16 cellular contexts compared by ENCODE assay signal in genomic region chr17:82372063-82372590, GRCh38. TPM values are rescaled to one million over a fixed set of nuclear protein-coding genes. Genes with fewer than 3 reads are reported as not detected.
DNase-seq lines count a peak whose midpoint lies in the region; ATAC-seq, FAIRE-seq and TF ChIP-seq lines count a peak whose summit lies in the region.
"Had no signal": no experiment of that assay in that cellular context is flagged by ENCODE, and none has a peak within 500 bp of the region (broad histone marks: within the 10 kb centered on the region; RNA-seq: fewer than 3 reads in every experiment).

No MANE protein-coding gene starts in this region.

- H2AFZ ChIP-seq in neuronal stem cell (ENCODE audit: low read length): peak overlapping the region; percentile 67
- H2AFZ ChIP-seq in PC-3 (ENCODE audit: low read length): no peak overlapping the region

- no peak overlapping the region for H4K91ac ChIP-seq in neuronal stem cell (ENCODE audit: low read depth, low read length, poor library complexity)

- peak overlapping the region; percentile 14 for H2BK12ac ChIP-seq in neuronal stem cell (ENCODE audit: low read length)

- peak overlapping the region; percentile 42 for H3K4me3 Mint-ChIP-seq in CD4-positive, alpha-beta T cell

- no CpG with 5 or more reads among the region's 37 CpGs for WGBS in neuronal stem cell (ENCODE audit: extremely low coverage in 2 of 2, insufficient read length in 2 of 2, insufficient replicate concordance in 1 of 2), 2 donors

- CTCF ChIA-PET in CD4-positive, alpha-beta T cell (lab: Charles Lee): no interaction called here
- CTCF ChIA-PET in PC-3 (lab: Charles Lee): interaction anchor here (0.7 kb wide), 1 partner anchor 15 kb away, joined by 3 read pairs; no protein-coding TSS in a partner anchor

- H3K27me3 ChIP-seq in CD4-positive, alpha-beta T cell (ENCODE audit: control insufficient read depth, insufficient read depth, low read length): peaks cover 44% of the 10 kb centered on the region
- H3K27me3 ChIP-seq in NT2/D1 (ENCODE audit: insufficient read depth, insufficient read length) (peaks cover 33% of the 10 kb centered on the region), neuronal stem cell (ENCODE audit: control insufficient read depth in 3 of 3, insufficient read depth in 3 of 3, low read depth in 1 of 3, low read length in 3 of 3) (peaks cover 6 to 39% (median 37%) of the 10 kb centered on the region in 3 experiments), PC-3 (ENCODE audit: low read length) (no peaks in the 10 kb centered on the region)

- no peaks in the 10 kb centered on the region for H3K9me2 ChIP-seq in PC-3 (replicated peaks; ENCODE audit: low read length)

- H3K27ac ChIP-seq in CD4-positive, alpha-beta T cell (ENCODE audit: low read depth, low read length): no peak overlapping the region
- no peak overlapping the region for H3K27ac ChIP-seq in neuronal stem cell (replicated peaks; ENCODE audit: low read length)
- H3K27ac ChIP-seq in PC-3 (ENCODE audit: low read length): no peak overlapping the region
- H3K27ac ChIP-seq: neutrophil had no signal

- no TSS peak for BruUV-seq in PC-3 (replicated peaks; lab: Mats Ljungman, UMichigan)

- peak overlapping the region; percentile 75 for H2BK15ac ChIP-seq in neuronal stem cell (ENCODE audit: low read length)

- peak overlapping the region; percentile 89 for H3K4me2 ChIP-seq in neuronal stem cell (ENCODE audit: insufficient read depth, low read length, poor library complexity, severe bottlenecking)
- H3K4me2 ChIP-seq in PC-3 (ENCODE audit: low read length): no peak overlapping the region

- DNase-seq in CD4-positive, alpha-beta T cell: no peak
- DNase-seq in NT2/D1 (ENCODE audit: low read depth, low spot score) (no peak), left cardiac atrium (peak; percentile 14), neuronal stem cell (ENCODE audit: low spot score) (no peak), NCI-H345 treated with DMSO at 0.1 percent for 48 hours (lab: John Stamatoyannopoulos, UW; ENCODE audit: unreplicated experiment) (no peak), NCI-H1105 treated with DMSO at 0.1 percent for 48 hours (lab: John Stamatoyannopoulos, UW) (no peak), PC-3 (no peak), frontal cortex (ENCODE audit: low spot score in 2 of 2) (no peak)
- DNase-seq: AML-193; NCI-H524; SHP77; stimulated activated CD4-positive, alpha-beta T cell treated with anti-CD3 and anti-CD28 coated beads, Interleukin-15, amount 100 ng/mL, for 24 hours had no signal

- peak overlapping the region; percentile 70 for H2AK5ac ChIP-seq in neuronal stem cell (ENCODE audit: low read depth, low read length)

- intact Hi-C loops in CD4-positive, alpha-beta T cell (cut with DNase I, micrococcal nuclease): no loop called here
- intact Hi-C loops in left cardiac atrium (cut with DNase I): no loop called here
- intact Hi-C loops in PC-3 (cut with micrococcal nuclease): no loop called here

- peaks cover 8% of the 10 kb centered on the region for H3K79me1 ChIP-seq in neuronal stem cell (ENCODE audit: low read depth, low read length)

- no peak overlapping the region for H3K4ac ChIP-seq in neuronal stem cell (ENCODE audit: low read length)

- peak overlapping the region; percentile 33 for H3K4me3 ChIP-seq in NT2/D1 (ENCODE audit: insufficient read length, low read depth)
- peak overlapping the region in 1 of 2 donors; percentile 62 for H3K4me3 ChIP-seq in neuronal stem cell (ENCODE audit: low read length in 2 of 2)
- H3K4me3 ChIP-seq in PC-3 (ENCODE audit: low read length): no peak overlapping the region

- H3K79me2 ChIP-seq in PC-3 (ENCODE audit: low read length): no peaks in the 10 kb centered on the region

- no peak overlapping the region for H3K27ac Mint-ChIP-seq in CD4-positive, alpha-beta T cell

- no peak overlapping the region for H2BK120ac ChIP-seq in neuronal stem cell (ENCODE audit: low read depth, low read length)

- H3K18ac ChIP-seq in neuronal stem cell (ENCODE audit: low read length): peak overlapping the region; percentile 96

- no peak for ATAC-seq in CD4-positive, alpha-beta T cell (ENCODE audit: poor library complexity)
- peak in 1 of 2 donors; percentile 21 for ATAC-seq in left cardiac atrium
- no peak for ATAC-seq in PC-3

- POLR2A ChIA-PET in CD4-positive, alpha-beta T cell (lab: Charles Lee): no interaction called here
- POLR2A ChIA-PET in PC-3 (lab: Charles Lee; ENCODE audit: unreplicated experiment): no interaction called here

- no peaks in the 10 kb centered on the region for H3F3A ChIP-seq in PC-3 (ENCODE audit: low read length, unreplicated experiment)

- no peak for FAIRE-seq in frontal cortex (lab: Jason Lieb, UNC)
- FAIRE-seq: HTR-8/SVneo had no signal

- H3K23ac ChIP-seq in neuronal stem cell (ENCODE audit: low read depth, low read length, poor library complexity): peak overlapping the region; percentile 20

- H2BK5ac ChIP-seq in neuronal stem cell (ENCODE audit: low read length): peak overlapping the region; percentile 75

- H3K9me3 ChIP-seq in CD4-positive, alpha-beta T cell (ENCODE audit: control insufficient read depth, low read length): no peaks in the 10 kb centered on the region
- H3K9me3 ChIP-seq in NT2/D1 (ENCODE audit: insufficient read depth, low read length): no peaks in the 10 kb centered on the region; the same call in 1 of the 2 replicates
- H3K9me3 ChIP-seq in neuronal stem cell (replicated peaks in 1 of 2; ENCODE audit: control insufficient read depth in 2 of 2, insufficient read depth in 1 of 2, low read depth in 1 of 2, low read length in 2 of 2): peaks cover 3 to 5% of the 10 kb centered on the region in 2 donors
- H3K9me3 ChIP-seq in PC-3 (ENCODE audit: low read length): no peaks in the 10 kb centered on the region
- H3K9me3 ChIP-seq: neutrophil had no signal

- H3K4me1 Mint-ChIP-seq in CD4-positive, alpha-beta T cell (ENCODE audit: low read depth): peaks cover 10% of the 10 kb centered on the region

- H3K9ac ChIP-seq in NT2/D1 (ENCODE audit: insufficient read length, low read depth) (peak overlapping the region; percentile 67), neuronal stem cell (ENCODE audit: low read depth, low read length, poor library complexity) (peak overlapping the region; percentile 77), PC-3 (ENCODE audit: low read length) (no peak overlapping the region)

- H3K4me1 ChIP-seq in NT2/D1 (ENCODE audit: insufficient read depth, insufficient read length) (peaks cover 10% of the 10 kb centered on the region), neuronal stem cell (ENCODE audit: control insufficient read depth in 2 of 2, insufficient read depth in 1 of 2, low read depth in 1 of 2, low read length in 2 of 2) (peaks cover 7 to 16% of the 10 kb centered on the region in 2 donors), PC-3 (ENCODE audit: insufficient read depth, low read length) (peaks cover 6% of the 10 kb centered on the region; the same call in 1 of the 2 replicates)

- no peaks in the 10 kb centered on the region for H3K36me3 Mint-ChIP-seq in CD4-positive, alpha-beta T cell (ENCODE audit: low read depth)

- H3K36me3 ChIP-seq in NT2/D1 (ENCODE audit: insufficient read depth, insufficient read length, low read length) (no peaks in the 10 kb centered on the region), neuronal stem cell (replicated peaks in 1 of 2; ENCODE audit: control insufficient read depth in 2 of 2, insufficient read depth in 2 of 2, low read length in 2 of 2) (no peaks in the 10 kb centered on the region), PC-3 (ENCODE audit: low read depth, low read length) (no peaks in the 10 kb centered on the region)
- H3K36me3 ChIP-seq: neutrophil had no signal

- H4K8ac ChIP-seq in neuronal stem cell (ENCODE audit: low read depth, low read length): no peak overlapping the region

- H3K27me3 Mint-ChIP-seq in CD4-positive, alpha-beta T cell: peaks cover 56% of the 10 kb centered on the region

- H3K14ac ChIP-seq in neuronal stem cell (ENCODE audit: low read length): peak overlapping the region; percentile 56

- no peak for TF ChIP-seq CTCF in CD4-positive, alpha-beta T cell (IDR thresholded peaks at IDR 0.05)
- TF ChIP-seq CTCF in PC-3 (conservative IDR thresholded peaks at IDR 0.05; ENCODE audit: low read depth, low read length): no peak

- no peaks in the 10 kb centered on the region for H3K9me3 Mint-ChIP-seq in CD4-positive, alpha-beta T cell

- no peaks in the 10 kb centered on the region for H4K20me1 ChIP-seq in PC-3 (ENCODE audit: low read length)

RNA-seq across cellular contexts. Expression of gene UTS2R, which starts 0.6 kb away (rescaled TPM):
- not detected for total RNA-seq in CD4-positive, alpha-beta T cell
- total RNA-seq in left cardiac atrium: 1 to 10 TPM in 1 of 2 donors, under 1 TPM in 1; 0.32 to 1.4 TPM
- 0.11 TPM for polyA plus RNA-seq in neuronal stem cell (2013, experiment 1 of 2)
- 0.12 TPM for polyA plus RNA-seq in neuronal stem cell (2013, experiment 2 of 2)
- not detected in 2 replicates for total RNA-seq in PC-3 (2014; rRNA removed)
- total RNA-seq in frontal cortex: not detected
- total RNA-seq: H4, kidney epithelial cell had no signal

RNA-seq across cellular contexts. Expression of gene TEX19, which starts 13.1 kb away (rescaled TPM):
- total RNA-seq in CD4-positive, alpha-beta T cell: not detected
- total RNA-seq in left cardiac atrium (not detected), PC-3 (2014; rRNA removed) (0.46 and 1.2 TPM in 2 replicates), frontal cortex (not detected)
- 0.28 TPM for polyA plus RNA-seq in neuronal stem cell (2013, experiment 1 of 2)
- 0.19 TPM for polyA plus RNA-seq in neuronal stem cell (2013, experiment 2 of 2)
- total RNA-seq: kidney epithelial cell had no signal

RNA-seq across cellular contexts. Expression of gene SECTM1, which starts 38.6 kb away (rescaled TPM):
- total RNA-seq in CD4-positive, alpha-beta T cell: 1 to 10 TPM; 2.1 to 3.1 TPM
- total RNA-seq in left cardiac atrium (10 to 100 TPM in 1 of 2 donors, 1 to 10 TPM in 1; 6.6 to 12.6 TPM), PC-3 (2014; rRNA removed) (56.0 and 61.7 TPM in 2 replicates), frontal cortex (4.9 TPM)
- 0.39 TPM for polyA plus RNA-seq in neuronal stem cell (2013, experiment 1 of 2)
- 0.65 TPM for polyA plus RNA-seq in neuronal stem cell (2013, experiment 2 of 2)
- total RNA-seq: kidney epithelial cell had no signal

RNA-seq across cellular contexts. Expression of gene HEXD, which starts 46.0 kb away (rescaled TPM):
- total RNA-seq in CD4-positive, alpha-beta T cell: 10 to 100 TPM; 27.8 to 31.2 TPM
- total RNA-seq in left cardiac atrium (10 to 100 TPM; 14.3 to 16.3 TPM), PC-3 (2014; rRNA removed) (12.7 and 18.3 TPM in 2 replicates), frontal cortex (14.3 TPM)
- polyA plus RNA-seq in neuronal stem cell (2013, experiment 1 of 2): 19.9 TPM
- 19.4 TPM for polyA plus RNA-seq in neuronal stem cell (2013, experiment 2 of 2)

RNA-seq across cellular contexts. Expression of gene OGFOD3, which starts 46.3 kb away (rescaled TPM):
- total RNA-seq in CD4-positive, alpha-beta T cell: 10 to 100 TPM; 12.9 to 13.7 TPM
- total RNA-seq in left cardiac atrium (10 to 100 TPM; 27.2 to 32.0 TPM), PC-3 (2014; rRNA removed) (56.1 and 79.2 TPM in 2 replicates), frontal cortex (15.9 TPM)
- 14.8 TPM for polyA plus RNA-seq in neuronal stem cell (2013, experiment 1 of 2)
- polyA plus RNA-seq in neuronal stem cell (2013, experiment 2 of 2): 15.3 TPM
